Comparison of ENCODE assay signal across 1 cellular context in the genomic region with DNA sequence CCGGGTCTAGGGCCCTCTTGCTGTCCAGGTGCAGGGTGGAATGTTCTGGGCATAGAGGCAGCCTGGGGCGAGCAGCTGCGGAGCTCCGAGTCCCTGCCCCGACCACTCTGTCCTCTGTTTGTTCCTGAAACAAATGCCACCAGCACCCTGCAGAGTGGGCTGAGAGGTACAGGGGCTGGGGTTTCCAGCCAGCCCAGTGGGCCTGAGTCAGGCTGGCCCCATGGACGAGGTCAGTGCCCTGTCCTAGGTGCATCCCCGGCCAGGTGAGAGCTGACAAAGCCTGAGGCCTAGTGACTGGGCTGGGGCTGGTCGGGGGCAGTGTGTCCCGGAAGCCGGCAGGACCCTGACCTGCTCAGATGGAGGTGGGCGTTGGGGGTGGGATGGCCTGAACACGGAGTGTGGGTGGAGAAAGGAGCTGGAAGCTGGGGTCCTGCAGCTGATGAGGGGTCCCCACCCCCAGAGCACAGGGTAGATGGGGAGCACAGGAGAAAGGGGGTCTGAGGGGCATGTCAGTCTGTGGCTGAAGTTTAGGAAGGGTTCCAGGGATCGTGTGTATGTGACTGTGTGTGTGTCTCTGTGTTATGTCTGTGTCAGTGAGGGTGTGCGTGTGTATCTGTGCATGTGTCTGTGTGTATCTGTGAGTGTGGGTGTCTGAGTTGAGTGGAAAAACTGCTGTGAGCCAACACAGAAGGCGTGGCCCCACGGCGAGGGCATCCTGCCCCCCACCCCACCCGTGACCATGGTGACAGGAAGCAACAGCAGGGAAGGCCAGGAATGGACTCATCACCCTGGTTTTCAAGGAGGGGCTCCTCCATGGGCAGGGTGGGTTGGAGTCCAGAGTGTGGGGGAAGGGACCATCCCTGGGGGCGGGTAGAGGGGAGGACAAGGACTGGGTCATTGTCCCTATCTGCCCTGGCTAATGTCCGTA.
TF ChIP-seq lines count a peak whose summit lies in the region.

No MANE protein-coding gene starts in this region.

TF ChIP-seq in SK-N-SH treated with all-trans-retinoic acid at 6 μM for 48 hours, 23 proteins besides CTCF, POLR2A, EP300 and RAD21 (continued from another document):
- TF ChIP-seq, protein P1, sequence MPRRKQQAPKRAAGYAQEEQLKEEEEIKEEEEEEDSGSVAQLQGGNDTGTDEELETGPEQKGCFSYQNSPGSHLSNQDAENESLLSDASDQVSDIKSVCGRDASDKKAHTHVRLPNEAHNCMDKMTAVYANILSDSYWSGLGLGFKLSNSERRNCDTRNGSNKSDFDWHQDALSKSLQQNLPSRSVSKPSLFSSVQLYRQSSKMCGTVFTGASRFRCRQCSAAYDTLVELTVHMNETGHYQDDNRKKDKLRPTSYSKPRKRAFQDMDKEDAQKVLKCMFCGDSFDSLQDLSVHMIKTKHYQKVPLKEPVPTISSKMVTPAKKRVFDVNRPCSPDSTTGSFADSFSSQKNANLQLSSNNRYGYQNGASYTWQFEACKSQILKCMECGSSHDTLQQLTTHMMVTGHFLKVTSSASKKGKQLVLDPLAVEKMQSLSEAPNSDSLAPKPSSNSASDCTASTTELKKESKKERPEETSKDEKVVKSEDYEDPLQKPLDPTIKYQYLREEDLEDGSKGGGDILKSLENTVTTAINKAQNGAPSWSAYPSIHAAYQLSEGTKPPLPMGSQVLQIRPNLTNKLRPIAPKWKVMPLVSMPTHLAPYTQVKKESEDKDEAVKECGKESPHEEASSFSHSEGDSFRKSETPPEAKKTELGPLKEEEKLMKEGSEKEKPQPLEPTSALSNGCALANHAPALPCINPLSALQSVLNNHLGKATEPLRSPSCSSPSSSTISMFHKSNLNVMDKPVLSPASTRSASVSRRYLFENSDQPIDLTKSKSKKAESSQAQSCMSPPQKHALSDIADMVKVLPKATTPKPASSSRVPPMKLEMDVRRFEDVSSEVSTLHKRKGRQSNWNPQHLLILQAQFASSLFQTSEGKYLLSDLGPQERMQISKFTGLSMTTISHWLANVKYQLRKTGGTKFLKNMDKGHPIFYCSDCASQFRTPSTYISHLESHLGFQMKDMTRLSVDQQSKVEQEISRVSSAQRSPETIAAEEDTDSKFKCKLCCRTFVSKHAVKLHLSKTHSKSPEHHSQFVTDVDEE (CRISPR knock-in tag; IDR thresholded peaks at IDR 0.05): no peak
- TF ChIP-seq, protein P2, sequence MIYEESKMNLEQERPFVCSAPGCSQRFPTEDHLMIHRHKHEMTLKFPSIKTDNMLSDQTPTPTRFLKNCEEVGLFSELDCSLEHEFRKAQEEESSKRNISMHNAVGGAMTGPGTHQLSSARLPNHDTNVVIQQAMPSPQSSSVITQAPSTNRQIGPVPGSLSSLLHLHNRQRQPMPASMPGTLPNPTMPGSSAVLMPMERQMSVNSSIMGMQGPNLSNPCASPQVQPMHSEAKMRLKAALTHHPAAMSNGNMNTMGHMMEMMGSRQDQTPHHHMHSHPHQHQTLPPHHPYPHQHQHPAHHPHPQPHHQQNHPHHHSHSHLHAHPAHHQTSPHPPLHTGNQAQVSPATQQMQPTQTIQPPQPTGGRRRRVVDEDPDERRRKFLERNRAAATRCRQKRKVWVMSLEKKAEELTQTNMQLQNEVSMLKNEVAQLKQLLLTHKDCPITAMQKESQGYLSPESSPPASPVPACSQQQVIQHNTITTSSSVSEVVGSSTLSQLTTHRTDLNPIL (CRISPR knock-in tag; IDR thresholded peaks at IDR 0.05; ENCODE audit: low read depth): no peak
- TF ChIP-seq TCF4 (CRISPR knock-in tag; IDR thresholded peaks at IDR 0.05; ENCODE audit: borderline replicate concordance): no peak
- TF ChIP-seq ZNF70 (CRISPR knock-in tag; IDR thresholded peaks at IDR 0.05): no peak
- no peak for TF ChIP-seq BACH2 (CRISPR knock-in tag; IDR thresholded peaks at IDR 0.05; ENCODE audit: borderline replicate concordance)
- no peak for TF ChIP-seq TOX (CRISPR knock-in tag; IDR thresholded peaks at IDR 0.05; ENCODE audit: borderline replicate concordance)
- TF ChIP-seq POU6F1 (CRISPR knock-in tag; IDR thresholded peaks at IDR 0.05; ENCODE audit: borderline replicate concordance, low read depth): no peak
- no peak for TF ChIP-seq ZC3H10 (CRISPR knock-in tag; IDR thresholded peaks at IDR 0.05)
- TF ChIP-seq PPARA (CRISPR knock-in tag; IDR thresholded peaks at IDR 0.05; ENCODE audit: borderline replicate concordance): no peak
